In the genomic region with DNA sequence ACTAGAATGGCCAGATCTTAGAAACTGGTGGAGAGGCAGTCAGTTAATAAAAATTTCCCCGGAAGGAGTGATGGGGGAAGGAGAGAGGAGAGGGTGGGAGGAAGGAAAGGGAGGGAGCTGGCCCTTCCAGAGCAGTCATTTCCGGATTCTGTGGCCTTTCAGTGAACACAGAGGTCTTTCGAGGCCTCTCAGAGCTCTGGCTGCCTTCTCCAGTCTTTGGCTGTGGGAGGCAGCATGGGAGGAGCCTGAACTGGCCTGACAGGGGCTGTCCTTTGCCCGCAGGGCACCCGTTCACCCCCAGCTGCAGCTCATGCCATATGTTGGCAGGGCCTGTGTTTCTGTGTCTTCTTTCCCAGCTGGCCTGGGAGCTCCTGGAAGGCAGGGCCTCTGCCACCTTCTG, we compare ENCODE assay signal across 1 cellular context.
TF ChIP-seq lines count a peak whose summit lies in the region.

No MANE protein-coding gene starts in this region.

TF ChIP-seq in IMR-90, 13 proteins besides CTCF, POLR2A, EP300 and RAD21 (continued from another document):
- TF ChIP-seq, protein P1, sequence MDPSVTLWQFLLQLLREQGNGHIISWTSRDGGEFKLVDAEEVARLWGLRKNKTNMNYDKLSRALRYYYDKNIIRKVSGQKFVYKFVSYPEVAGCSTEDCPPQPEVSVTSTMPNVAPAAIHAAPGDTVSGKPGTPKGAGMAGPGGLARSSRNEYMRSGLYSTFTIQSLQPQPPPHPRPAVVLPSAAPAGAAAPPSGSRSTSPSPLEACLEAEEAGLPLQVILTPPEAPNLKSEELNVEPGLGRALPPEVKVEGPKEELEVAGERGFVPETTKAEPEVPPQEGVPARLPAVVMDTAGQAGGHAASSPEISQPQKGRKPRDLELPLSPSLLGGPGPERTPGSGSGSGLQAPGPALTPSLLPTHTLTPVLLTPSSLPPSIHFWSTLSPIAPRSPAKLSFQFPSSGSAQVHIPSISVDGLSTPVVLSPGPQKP (IDR thresholded peaks at IDR 0.05; ENCODE audit: borderline replicate concordance, low read depth, low read length), result no peak
- no peak for TF ChIP-seq BHLHE40 (IDR thresholded peaks at IDR 0.05; ENCODE audit: low read depth, low read length)
- no peak for TF ChIP-seq MXI1 (IDR thresholded peaks at IDR 0.05; ENCODE audit: borderline replicate concordance, low read depth, low read length)
- TF ChIP-seq CEBPB (IDR thresholded peaks at IDR 0.05; ENCODE audit: low read depth, low read length), result no peak
- TF ChIP-seq FOS (IDR thresholded peaks at IDR 0.05; ENCODE audit: low read depth, low read length), result no peak
- TF ChIP-seq RCOR1 (IDR thresholded peaks at IDR 0.05; ENCODE audit: insufficient replicate concordance, low read length), result no peak
- TF ChIP-seq RFX5 (IDR thresholded peaks at IDR 0.05; ENCODE audit: low read depth, low read length), result no peak
- no peak for TF ChIP-seq SMC3 (IDR thresholded peaks at IDR 0.05; ENCODE audit: low read depth, low read length)
- no peak for TF ChIP-seq CHD1 (IDR thresholded peaks at IDR 0.05; ENCODE audit: low read depth, low read length)
- no peak for TF ChIP-seq MAFK (IDR thresholded peaks at IDR 0.05; ENCODE audit: low read depth, low read length)
